ENCODE assay signal across 26 cellular contexts in genomic region chr13:67096418-67096817, GRCh38.
"Had no signal": no experiment of that assay in that cellular context is flagged by ENCODE, and none has a peak within 500 bp of the region (broad histone marks: within the 10 kb centered on the region; RNA-seq: fewer than 3 reads in every experiment).

No MANE protein-coding gene starts in this region.

- H3K27ac Mint-ChIP-seq: dendritic cell treated with granulocyte-macrophage colony-stimulating factor and Interleukin-4, amounts not matched to agents 40 ng/mL and 50 ng/mL, for 4 days; memory B cell; natural killer cell; stimulated activated memory B cell treated with anti-CD40 and anti-IgM and Interleukin-4, amounts not matched to agents 10 μg/mL and 1 μg/mL and 100 μg/mL, for 72 hours had no signal

- ATAC-seq: left lobe of liver; natural killer cell; psoas muscle; right cardiac atrium; stimulated activated memory B cell treated with anti-CD40 and anti-IgM and Interleukin-4, amounts not matched to agents 10 μg/mL and 1 μg/mL and 100 μg/mL, for 72 hours; stimulated activated naive CD8-positive, alpha-beta T cell treated with anti-CD3 and anti-CD28 coated beads, Interleukin-15, Interleukin-2, amounts not matched to agents 100 U/mL and 50 U/mL, for 24 hours had no signal

- H3K9me3 Mint-ChIP-seq: dendritic cell treated with granulocyte-macrophage colony-stimulating factor and Interleukin-4, amounts not matched to agents 40 ng/mL and 50 ng/mL, for 4 days; natural killer cell; stimulated activated memory B cell treated with anti-CD40 and anti-IgM and Interleukin-4, amounts not matched to agents 10 μg/mL and 1 μg/mL and 100 μg/mL, for 72 hours had no signal

- H3K36me3 Mint-ChIP-seq: memory B cell; natural killer cell; stimulated activated memory B cell treated with anti-CD40 and anti-IgM and Interleukin-4, amounts not matched to agents 10 μg/mL and 1 μg/mL and 100 μg/mL, for 72 hours had no signal

- H3K4me3 ChIP-seq: colonic mucosa, esophagus squamous epithelium, lung, ovary, psoas muscle, sigmoid colon, suprapubic skin, vagina had no signal

- H3K36me3 ChIP-seq: colonic mucosa, esophagus squamous epithelium, ovary, sigmoid colon, suprapubic skin, vagina had no signal

- H3K4me1 Mint-ChIP-seq: memory B cell; natural killer cell; stimulated activated memory B cell treated with anti-CD40 and anti-IgM and Interleukin-4, amounts not matched to agents 10 μg/mL and 1 μg/mL and 100 μg/mL, for 72 hours had no signal

- H3K9me3 ChIP-seq: colonic mucosa, esophagus squamous epithelium, ovary, psoas muscle, sigmoid colon, suprapubic skin, vagina had no signal

- H3K27me3 Mint-ChIP-seq: dendritic cell treated with granulocyte-macrophage colony-stimulating factor and Interleukin-4, amounts not matched to agents 40 ng/mL and 50 ng/mL, for 4 days; memory B cell; stimulated activated memory B cell treated with anti-CD40 and anti-IgM and Interleukin-4, amounts not matched to agents 10 μg/mL and 1 μg/mL and 100 μg/mL, for 72 hours had no signal

- H3K27ac ChIP-seq: colonic mucosa, esophagus squamous epithelium, ovary, psoas muscle, sigmoid colon, suprapubic skin, vagina had no signal

- FAIRE-seq: endometrium, kidney had no signal

- H3K4me1 ChIP-seq: colonic mucosa, esophagus squamous epithelium, psoas muscle, suprapubic skin, vagina had no signal

- DNase-seq: colonic mucosa; effector memory CD4-positive, alpha-beta T cell; erythroblast; esophagus squamous epithelium; foreskin melanocyte; head of caudate nucleus; kidney; natural killer cell; occipital lobe; ovary; posterior cingulate gyrus; psoas muscle; right cardiac atrium; sigmoid colon; stimulated activated CD4-positive, alpha-beta T cell treated with anti-CD3 and anti-CD28 coated beads, Interleukin-2, amount 100 ng/mL, for 24 hours; stimulated activated CD4-positive, alpha-beta T cell treated with anti-CD3 and anti-CD28 coated beads, Interleukin-4, amount 100 ng/mL, for 24 hours; stimulated activated naive CD8-positive, alpha-beta T cell treated with anti-CD3 and anti-CD28 coated beads, Interleukin-15, Interleukin-2, amounts not matched to agents 100 U/mL and 50 U/mL, for 24 hours; trophoblast cell had no signal

- H3K4me3 Mint-ChIP-seq: dendritic cell treated with granulocyte-macrophage colony-stimulating factor and Interleukin-4, amounts not matched to agents 40 ng/mL and 50 ng/mL, for 4 days; memory B cell; natural killer cell; stimulated activated memory B cell treated with anti-CD40 and anti-IgM and Interleukin-4, amounts not matched to agents 10 μg/mL and 1 μg/mL and 100 μg/mL, for 72 hours had no signal

- H3K27me3 ChIP-seq: colonic mucosa, esophagus squamous epithelium, ovary, sigmoid colon, suprapubic skin, vagina had no signal
